Comparison of ENCODE assay signal across 15 cellular contexts in genomic region chr4:8405516-8405875, GRCh38. TPM values are rescaled to one million over a fixed set of nuclear protein-coding genes. Genes with fewer than 3 reads are reported as not detected.
DNase-seq lines count a peak whose midpoint lies in the region; ATAC-seq and TF ChIP-seq lines count a peak whose summit lies in the region.
"Had no signal": no experiment of that assay in that cellular context is flagged by ENCODE, and none has a peak within 500 bp of the region (broad histone marks: within the 10 kb centered on the region; RNA-seq: fewer than 3 reads in every experiment).

No MANE protein-coding gene starts in this region.

- no peaks in the 10 kb centered on the region for H3K27me3 ChIP-seq in right atrium auricular region
- H3K27me3 ChIP-seq in Karpas-422 (ENCODE audit: low read length): no peaks in the 10 kb centered on the region
- no peaks in the 10 kb centered on the region for H3K27me3 ChIP-seq in gastroesophageal sphincter
- H3K27me3 ChIP-seq: BE2C had no signal

- intact Hi-C loops in left ventricle myocardium superior (cut with micrococcal nuclease): loop anchor here (10.0 kb wide), 4 partner anchors 81 to 231 kb away; no protein-coding TSS in a partner anchor
- intact Hi-C loops in activated CD8-positive, alpha-beta T cell treated with anti-CD3 and anti-CD28 coated beads for 36 hours (cut with micrococcal nuclease): loop anchor here (10.0 kb wide), 1 partner anchor 231 kb away; no protein-coding TSS in a partner anchor

- H3K79me2 ChIP-seq in Karpas-422 (ENCODE audit: low read length): no peaks in the 10 kb centered on the region

- H3K4me2 ChIP-seq in Karpas-422 (ENCODE audit: low read depth, low read length, poor library complexity, severe bottlenecking): no peak overlapping the region

- H3K36me3 ChIP-seq in right atrium auricular region: peaks cover 73% of the 10 kb centered on the region
- no peaks in the 10 kb centered on the region for H3K36me3 ChIP-seq in Karpas-422 (ENCODE audit: insufficient read depth, low read length)
- H3K36me3 ChIP-seq in gastroesophageal sphincter: peaks cover 0 to 64% of the 10 kb centered on the region in 2 donors
- H3K36me3 ChIP-seq: BE2C had no signal

- 0 out of 2 replicates have a peak, but pooled peaks cover 4% of the 10 kb centered on the region for H4K20me1 ChIP-seq in Karpas-422 (ENCODE audit: insufficient read depth, low read depth, low read length)

- TF ChIP-seq EP300 in gastroesophageal sphincter (IDR thresholded peaks at IDR 0.05): no peak

- no peak for TF ChIP-seq POLR2A in gastroesophageal sphincter (IDR thresholded peaks at IDR 0.05)

- no peak overlapping the region for H3K27ac Mint-ChIP-seq in T-helper 2 cell treated with Interferon-gamma antibody and Interleukin-4, amounts not matched to agents 5 μg/mL and 100 μg/mL, for 36 hours
- H3K27ac Mint-ChIP-seq in activated CD8-positive, alpha-beta T cell treated with anti-CD3 and anti-CD28 coated beads for 36 hours: no peak overlapping the region
- H3K27ac Mint-ChIP-seq: CD14-positive monocyte; CD8-positive, alpha-beta T cell had no signal

- H3K9me2 ChIP-seq in Karpas-422 (replicated peaks; ENCODE audit: insufficient read depth, low read length): no peaks in the 10 kb centered on the region

- peaks cover 12% of the 10 kb centered on the region for H3K4me1 Mint-ChIP-seq in T-helper 2 cell treated with Interferon-gamma antibody and Interleukin-4, amounts not matched to agents 5 μg/mL and 100 μg/mL, for 36 hours (ENCODE audit: low read depth)
- peaks cover 6% of the 10 kb centered on the region for H3K4me1 Mint-ChIP-seq in activated CD8-positive, alpha-beta T cell treated with anti-CD3 and anti-CD28 coated beads for 36 hours (ENCODE audit: low read depth)

- H3K4me3 Mint-ChIP-seq in T-helper 2 cell treated with Interferon-gamma antibody and Interleukin-4, amounts not matched to agents 5 μg/mL and 100 μg/mL, for 36 hours: no peak overlapping the region
- no peak overlapping the region for H3K4me3 Mint-ChIP-seq in activated CD8-positive, alpha-beta T cell treated with anti-CD3 and anti-CD28 coated beads for 36 hours
- H3K4me3 Mint-ChIP-seq: CD14-positive monocyte; CD8-positive, alpha-beta T cell; H9 had no signal

- CTCF ChIA-PET in activated CD8-positive, alpha-beta T cell treated with anti-CD3 and anti-CD28 coated beads for 36 hours (lab: Charles Lee): interaction anchor here (1.5 kb wide), 1 partner anchor 138 kb away, joined by 4 read pairs; no protein-coding TSS in a partner anchor

- H3K36me3 Mint-ChIP-seq in T-helper 2 cell treated with Interferon-gamma antibody and Interleukin-4, amounts not matched to agents 5 μg/mL and 100 μg/mL, for 36 hours (ENCODE audit: low read depth): peaks cover 3% of the 10 kb centered on the region
- peaks cover 15% of the 10 kb centered on the region for H3K36me3 Mint-ChIP-seq in activated CD8-positive, alpha-beta T cell treated with anti-CD3 and anti-CD28 coated beads for 36 hours (ENCODE audit: low read depth)

- no peaks in the 10 kb centered on the region for H3K9me3 ChIP-seq in right atrium auricular region
- H3K9me3 ChIP-seq in Karpas-422 (ENCODE audit: low read length): no peaks in the 10 kb centered on the region
- no peaks in the 10 kb centered on the region for H3K9me3 ChIP-seq in gastroesophageal sphincter
- H3K9me3 ChIP-seq: BE2C had no signal

- no peaks in the 10 kb centered on the region for H3K27me3 Mint-ChIP-seq in T-helper 2 cell treated with Interferon-gamma antibody and Interleukin-4, amounts not matched to agents 5 μg/mL and 100 μg/mL, for 36 hours (ENCODE audit: low read depth)
- H3K27me3 Mint-ChIP-seq in activated CD8-positive, alpha-beta T cell treated with anti-CD3 and anti-CD28 coated beads for 36 hours: no peaks in the 10 kb centered on the region

- ATAC-seq in left ventricle myocardium superior: no peak
- ATAC-seq in gastroesophageal sphincter: no peak
- ATAC-seq in activated CD8-positive, alpha-beta T cell treated with anti-CD3 and anti-CD28 coated beads for 36 hours: no peak
- ATAC-seq: CD8-positive, alpha-beta T cell had no signal

- POLR2A ChIA-PET in activated CD8-positive, alpha-beta T cell treated with anti-CD3 and anti-CD28 coated beads for 36 hours (lab: Charles Lee): no interaction called here

- H3K27ac ChIP-seq in right atrium auricular region: peak overlapping the region; percentile 50 to 54
- no peak overlapping the region for H3K27ac ChIP-seq in Karpas-422 (ENCODE audit: low read length)
- H3K27ac ChIP-seq in gastroesophageal sphincter: peak overlapping the region in 3 of 4 donors; percentile 43 to 50 (median 49)

- DNase-seq in right atrium auricular region (ENCODE audit: low spot score): no peak
- no peak for DNase-seq in left ventricle myocardium superior
- peak; percentile 4 for DNase-seq in Karpas-422
- DNase-seq in T-helper 2 cell treated with Interferon-gamma antibody and Interleukin-4, amounts not matched to agents 5 μg/mL and 100 μg/mL, for 36 hours (ENCODE audit: low spot score): no peak
- no peak for DNase-seq in activated CD8-positive, alpha-beta T cell treated with anti-CD3 and anti-CD28 coated beads for 36 hours
- DNase-seq in NCI-H446 treated with DMSO at 0.1 percent for 48 hours (lab: John Stamatoyannopoulos, UW): no peak
- DNase-seq: BE2C; CD8-positive, alpha-beta T cell; COR-L47; DND-41; GF-D8; GOT3; H9 had no signal

- H3K4me3 ChIP-seq in right atrium auricular region (no peak overlapping the region), Karpas-422 (ENCODE audit: low read length) (no peak overlapping the region), gastroesophageal sphincter (no peak overlapping the region)

- TF ChIP-seq CTCF in right atrium auricular region (IDR thresholded peaks at IDR 0.05) (no peak), gastroesophageal sphincter (IDR thresholded peaks at IDR 0.05) (no peak)
- TF ChIP-seq CTCF in activated CD8-positive, alpha-beta T cell treated with anti-CD3 and anti-CD28 coated beads for 36 hours (IDR thresholded peaks at IDR 0.05): no peak

- H3K4me1 ChIP-seq in right atrium auricular region (peaks cover 0 to 57% of the 10 kb centered on the region in 2 donors), Karpas-422 (ENCODE audit: low read length) (peaks cover 4% of the 10 kb centered on the region; the same call in 1 of the 2 replicates), gastroesophageal sphincter (peaks cover 0 to 68% (median 22%) of the 10 kb centered on the region in 3 donors)

- no peak overlapping the region for H3K9ac ChIP-seq in Karpas-422 (ENCODE audit: low read length)

- H3K9me3 Mint-ChIP-seq in T-helper 2 cell treated with Interferon-gamma antibody and Interleukin-4, amounts not matched to agents 5 μg/mL and 100 μg/mL, for 36 hours: no peaks in the 10 kb centered on the region
- no peaks in the 10 kb centered on the region for H3K9me3 Mint-ChIP-seq in activated CD8-positive, alpha-beta T cell treated with anti-CD3 and anti-CD28 coated beads for 36 hours
- H3K9me3 Mint-ChIP-seq: CD8-positive, alpha-beta T cell had no signal

- H2AFZ ChIP-seq in Karpas-422 (ENCODE audit: low read length): no peak overlapping the region

- 89% methylated on average over 5 of the region's 9 CpGs; no CpG with 5 or more reads in 1 of the 2 donors for WGBS in gastroesophageal sphincter (ENCODE audit: low coverage in 1 of 2), 2 donors

RNA-seq across cellular contexts. Expression of gene ACOX3, which starts 35.0 kb away (rescaled TPM):
- 10 to 100 TPM; 66.9 to 68.8 TPM for total RNA-seq in right atrium auricular region
- total RNA-seq in left ventricle myocardium superior: 25.8 TPM
- total RNA-seq in Karpas-422 (2014; rRNA removed; shearing (Covaris generic); ENCODE audit: low replicate concordance): 7.8 and 17.6 TPM in 2 replicates
- 10 to 100 TPM; 21.5 to 79.5 (median 37.1) TPM for total RNA-seq in gastroesophageal sphincter
- 10 to 100 TPM; 24.2 to 27.8 TPM for total RNA-seq in activated CD8-positive, alpha-beta T cell treated with anti-CD3 and anti-CD28 coated beads for 36 hours

RNA-seq across cellular contexts. Expression of gene TRMT44, which starts 35.1 kb away (rescaled TPM):
- total RNA-seq in right atrium auricular region (10 to 100 TPM; 10.5 to 11.4 TPM), left ventricle myocardium superior (8.4 TPM), gastroesophageal sphincter (10 to 100 TPM; 12.0 to 27.9 (median 20.9) TPM)
- total RNA-seq in Karpas-422 (2014; rRNA removed; shearing (Covaris generic); ENCODE audit: low replicate concordance): 14.1 and 16.2 TPM in 2 replicates
- total RNA-seq in activated CD8-positive, alpha-beta T cell treated with anti-CD3 and anti-CD28 coated beads for 36 hours: 10 to 100 TPM; 25.5 to 26.3 TPM
